ENCODE assay signal across 11 cellular contexts in genomic region chrX:89871662-89872061, GRCh38. TPM values are rescaled to one million over a fixed set of nuclear protein-coding genes. Genes with fewer than 3 reads are reported as not detected.
A peak's percentile ranks its signal among the peaks of the same experiment; 100 is the strongest.
DNase-seq lines count a peak whose midpoint lies in the region; ATAC-seq and TF ChIP-seq lines count a peak whose summit lies in the region.
"Not testable (repeated sequence)": the region's sequence is repeated elsewhere in the genome, so short reads cannot be mapped to it uniquely, and the experiment has no call there.
"Had no signal": no experiment of that assay in that cellular context is flagged by ENCODE, and none has a peak within 500 bp of the region (broad histone marks: within the 10 kb centered on the region; RNA-seq: fewer than 3 reads in every experiment).

No MANE protein-coding gene starts in this region.

- H3K4me1 Mint-ChIP-seq in activated naive CD4-positive, alpha-beta T cell treated with anti-CD3 and anti-CD28 coated beads for 36 hours (ENCODE audit: low read depth); glutamatergic neuron (ENCODE audit: low read depth, unreplicated experiment): not testable (repeated sequence)

- H3K36me3 ChIP-seq in MM.1S (replicated peaks; ENCODE audit: insufficient read depth, low read length); OCI-LY1 (ENCODE audit: insufficient read depth, low read length); osteoblast (ENCODE audit: insufficient read depth, low read length): not testable (repeated sequence)

- H3K4me3 ChIP-seq in MM.1S (ENCODE audit: low read length); OCI-LY1 (ENCODE audit: low read depth, low read length, poor library complexity, severe bottlenecking); osteoblast (ENCODE audit: insufficient read depth, low read length): not testable (repeated sequence)

- not testable (repeated sequence) for H3K4me1 ChIP-seq in MM.1S (ENCODE audit: low read length); OCI-LY1 (ENCODE audit: insufficient read depth, low read length, severe bottlenecking); osteoblast (ENCODE audit: insufficient read depth, low read length)

- TF ChIP-seq CTCF in MM.1S (IDR thresholded peaks at IDR 0.05; ENCODE audit: low read length) (peak; percentile 40), OCI-LY1 (IDR thresholded peaks at IDR 0.05; ENCODE audit: low read length) (peak; percentile 30), glutamatergic neuron (IDR thresholded peaks at IDR 0.05; ENCODE audit: partially characterized antibody, unreplicated experiment) (peak; percentile 46), osteoblast (IDR thresholded peaks at IDR 0.05; ENCODE audit: extremely low read depth, low read depth, low read length) (peak; percentile 30)

- not testable (repeated sequence) for H3F3A ChIP-seq in MM.1S (ENCODE audit: insufficient read depth, low read length); OCI-LY1 (ENCODE audit: insufficient read depth, low read length)

- H3K4me3 Mint-ChIP-seq in activated naive CD4-positive, alpha-beta T cell treated with anti-CD3 and anti-CD28 coated beads for 36 hours; glutamatergic neuron (ENCODE audit: unreplicated experiment): not testable (repeated sequence)

- not testable (repeated sequence) for H3K36me3 Mint-ChIP-seq in activated naive CD4-positive, alpha-beta T cell treated with anti-CD3 and anti-CD28 coated beads for 36 hours (ENCODE audit: low read depth); glutamatergic neuron (ENCODE audit: unreplicated experiment)

- not testable (repeated sequence) for H3K79me2 ChIP-seq in MM.1S (ENCODE audit: low read length); OCI-LY1 (ENCODE audit: insufficient read depth, low read length); osteoblast (ENCODE audit: insufficient read depth, low read length)

- not testable (repeated sequence) for H4K20me1 ChIP-seq in MM.1S (ENCODE audit: insufficient read depth, low read length); OCI-LY1 (ENCODE audit: insufficient read depth, low read length); osteoblast (ENCODE audit: insufficient read depth, low read length)

- H3K9me3 Mint-ChIP-seq in activated naive CD4-positive, alpha-beta T cell treated with anti-CD3 and anti-CD28 coated beads for 36 hours; glutamatergic neuron (ENCODE audit: unreplicated experiment): not testable (repeated sequence)

- H3K4me2 ChIP-seq in MM.1S (ENCODE audit: low read depth, low read length); OCI-LY1 (ENCODE audit: low read length); osteoblast (ENCODE audit: insufficient read depth, low read length): not testable (repeated sequence)

- H3K9me2 ChIP-seq in MM.1S (replicated peaks; ENCODE audit: insufficient read depth, low read length); OCI-LY1 (ENCODE audit: low read depth, low read length): not testable (repeated sequence)

- not testable (repeated sequence) for H2AFZ ChIP-seq in MM.1S (ENCODE audit: low read length); OCI-LY1 (ENCODE audit: low read length); osteoblast (ENCODE audit: low read length)

- CTCF ChIA-PET in activated naive CD4-positive, alpha-beta T cell treated with anti-CD3 and anti-CD28 coated beads for 36 hours (lab: Charles Lee): not testable (repeated sequence)

- intact Hi-C loops in activated naive CD4-positive, alpha-beta T cell treated with anti-CD3 and anti-CD28 coated beads for 36 hours (cut with micrococcal nuclease): not testable (repeated sequence)

- not testable (repeated sequence) for H3K27me3 ChIP-seq in MM.1S (replicated peaks; ENCODE audit: insufficient read depth, low read length); OCI-LY1 (ENCODE audit: insufficient read depth, low read length); osteoblast (ENCODE audit: insufficient read depth, low read length)

- not testable (repeated sequence) for H3K9ac ChIP-seq in MM.1S (ENCODE audit: low read length); OCI-LY1 (ENCODE audit: low read length)

- peak; percentile 74 for ATAC-seq in GM19043 (IDR thresholded peaks at IDR 0.05; ENCODE audit: low read depth, unreplicated experiment)
- ATAC-seq in HG02885 (IDR thresholded peaks at IDR 0.05; ENCODE audit: poor library complexity, unreplicated experiment): peak; percentile 98

- DNase-seq in DMS 273 (lab: John Stamatoyannopoulos, UW; ENCODE audit: unreplicated experiment): peak; percentile 50
- DNase-seq in MM.1S: peak; percentile 69
- peak; percentile 3 for DNase-seq in activated naive CD4-positive, alpha-beta T cell treated with anti-CD3 and anti-CD28 coated beads for 36 hours
- DNase-seq in glutamatergic neuron: peak; percentile 28
- not testable (repeated sequence) for DNase-seq in osteoblast (ENCODE audit: insufficient read length, low spot score, missing footprints)

- H3K27ac ChIP-seq in MM.1S (ENCODE audit: low read length); OCI-LY1 (ENCODE audit: low read depth, low read length, poor library complexity, severe bottlenecking); osteoblast (ENCODE audit: low read depth, low read length): not testable (repeated sequence)

- H3K27me3 Mint-ChIP-seq in activated naive CD4-positive, alpha-beta T cell treated with anti-CD3 and anti-CD28 coated beads for 36 hours (ENCODE audit: low read depth); glutamatergic neuron (ENCODE audit: unreplicated experiment): not testable (repeated sequence)

- H3K9me3 ChIP-seq in MM.1S (replicated peaks; ENCODE audit: insufficient read depth, low read length); OCI-LY1 (ENCODE audit: low read length); osteoblast (ENCODE audit: low read depth, low read length): not testable (repeated sequence)

- H3K27ac Mint-ChIP-seq in activated naive CD4-positive, alpha-beta T cell treated with anti-CD3 and anti-CD28 coated beads for 36 hours; glutamatergic neuron (ENCODE audit: unreplicated experiment): not testable (repeated sequence)

RNA-seq across cellular contexts. Expression of gene TGIF2LX, which starts 50.0 kb away (rescaled TPM):
- total RNA-seq in activated naive CD4-positive, alpha-beta T cell treated with anti-CD3 and anti-CD28 coated beads for 36 hours: not detected
- total RNA-seq in glutamatergic neuron (ENCODE audit: unreplicated experiment) (not detected), osteoblast (not detected in 2 replicates)
- total RNA-seq: aorta; CD4-positive, alpha-beta T cell; T-cell had no signal
